Comparison of ENCODE assay signal across 1 cellular context in the genomic region with DNA sequence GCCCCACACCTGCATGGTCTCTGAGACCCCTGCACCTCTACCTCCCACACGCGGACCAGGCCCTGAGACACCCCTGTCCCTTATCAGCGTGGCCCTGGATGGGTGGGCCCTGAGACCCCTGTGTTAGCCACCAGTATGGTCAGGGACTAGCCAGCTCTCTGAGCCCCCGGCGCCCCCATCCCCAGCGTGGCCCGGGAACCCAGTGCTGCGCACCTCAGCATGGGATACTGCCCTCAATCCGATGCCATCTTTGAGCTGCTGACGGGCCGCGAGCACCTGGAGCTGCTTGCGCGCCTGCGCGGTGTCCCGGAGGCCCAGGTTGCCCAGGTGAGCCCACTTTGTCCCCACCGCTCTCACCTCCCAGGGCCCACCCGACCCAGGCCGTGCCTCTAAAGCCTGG.
TF ChIP-seq lines count a peak whose summit lies in the region.

No MANE protein-coding gene starts in this region.

TF ChIP-seq in HCT116, 20 proteins besides CTCF, POLR2A, EP300 and RAD21 (continued from another document):
- TF ChIP-seq, protein P1, sequence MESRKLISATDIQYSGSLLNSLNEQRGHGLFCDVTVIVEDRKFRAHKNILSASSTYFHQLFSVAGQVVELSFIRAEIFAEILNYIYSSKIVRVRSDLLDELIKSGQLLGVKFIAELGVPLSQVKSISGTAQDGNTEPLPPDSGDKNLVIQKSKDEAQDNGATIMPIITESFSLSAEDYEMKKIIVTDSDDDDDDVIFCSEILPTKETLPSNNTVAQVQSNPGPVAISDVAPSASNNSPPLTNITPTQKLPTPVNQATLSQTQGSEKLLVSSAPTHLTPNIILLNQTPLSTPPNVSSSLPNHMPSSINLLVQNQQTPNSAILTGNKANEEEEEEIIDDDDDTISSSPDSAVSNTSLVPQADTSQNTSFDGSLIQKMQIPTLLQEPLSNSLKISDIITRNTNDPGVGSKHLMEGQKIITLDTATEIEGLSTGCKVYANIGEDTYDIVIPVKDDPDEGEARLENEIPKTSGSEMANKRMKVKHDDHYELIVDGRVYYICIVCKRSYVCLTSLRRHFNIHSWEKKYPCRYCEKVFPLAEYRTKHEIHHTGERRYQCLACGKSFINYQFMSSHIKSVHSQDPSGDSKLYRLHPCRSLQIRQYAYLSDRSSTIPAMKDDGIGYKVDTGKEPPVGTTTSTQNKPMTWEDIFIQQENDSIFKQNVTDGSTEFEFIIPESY (IDR thresholded peaks at IDR 0.05; ENCODE audit: extremely low read depth, insufficient replicate concordance, low read length): no peak
- TF ChIP-seq TCF7L2 (IDR thresholded peaks at IDR 0.05; ENCODE audit: borderline replicate concordance, extremely low read depth, insufficient read depth, insufficient read length) (no peak), MAX (IDR thresholded peaks at IDR 0.05) (no peak), YY1 (IDR thresholded peaks at IDR 0.05; ENCODE audit: extremely low read depth, insufficient replicate concordance, low read depth, low read length) (no peak), ZNF274 (IDR thresholded peaks at IDR 0.05; ENCODE audit: low read depth, low read length) (no peak), CEBPB (IDR thresholded peaks at IDR 0.05; ENCODE audit: low read depth) (no peak), SRF (IDR thresholded peaks at IDR 0.05; ENCODE audit: low read depth) (no peak), SP1 (IDR thresholded peaks at IDR 0.05; ENCODE audit: low read depth) (no peak), ZFX (IDR thresholded peaks at IDR 0.05) (no peak)
